21 cellular contexts compared by ENCODE assay signal in genomic region chr11:86279713-86280112, GRCh38.
"Had no signal": no experiment of that assay in that cellular context is flagged by ENCODE, and none has a peak within 500 bp of the region (broad histone marks: within the 10 kb centered on the region; RNA-seq: fewer than 3 reads in every experiment).

No MANE protein-coding gene starts in this region.

- ATAC-seq: Panc1, PC-3, Right ventricle myocardium inferior, SK-N-SH treated with all-trans-retinoic acid at 6 μM for 48 hours had no signal

- DNase-seq: Karpas-422, KG1, MM.1S, NCI-H1092 treated with DMSO at 0.1 percent for 48 hours, NCI-H1436, NCI-H187, NCI-H2029, NCI-H2081 treated with DMSO at 0.1 percent for 48 hours, NCI-H2171, NCI-H226, NCI-H446, NCI-H510A, NCI-H524 treated with DMSO at 0.1 percent for 48 hours, NCI-H69, NCI-H774, PC-3, SHP77 treated with DMSO at 0.1 percent for 48 hours, SJCRH30 had no signal

- H3K9me3 ChIP-seq: SJCRH30 had no signal
